8 cellular contexts compared by ENCODE assay signal in the genomic region with DNA sequence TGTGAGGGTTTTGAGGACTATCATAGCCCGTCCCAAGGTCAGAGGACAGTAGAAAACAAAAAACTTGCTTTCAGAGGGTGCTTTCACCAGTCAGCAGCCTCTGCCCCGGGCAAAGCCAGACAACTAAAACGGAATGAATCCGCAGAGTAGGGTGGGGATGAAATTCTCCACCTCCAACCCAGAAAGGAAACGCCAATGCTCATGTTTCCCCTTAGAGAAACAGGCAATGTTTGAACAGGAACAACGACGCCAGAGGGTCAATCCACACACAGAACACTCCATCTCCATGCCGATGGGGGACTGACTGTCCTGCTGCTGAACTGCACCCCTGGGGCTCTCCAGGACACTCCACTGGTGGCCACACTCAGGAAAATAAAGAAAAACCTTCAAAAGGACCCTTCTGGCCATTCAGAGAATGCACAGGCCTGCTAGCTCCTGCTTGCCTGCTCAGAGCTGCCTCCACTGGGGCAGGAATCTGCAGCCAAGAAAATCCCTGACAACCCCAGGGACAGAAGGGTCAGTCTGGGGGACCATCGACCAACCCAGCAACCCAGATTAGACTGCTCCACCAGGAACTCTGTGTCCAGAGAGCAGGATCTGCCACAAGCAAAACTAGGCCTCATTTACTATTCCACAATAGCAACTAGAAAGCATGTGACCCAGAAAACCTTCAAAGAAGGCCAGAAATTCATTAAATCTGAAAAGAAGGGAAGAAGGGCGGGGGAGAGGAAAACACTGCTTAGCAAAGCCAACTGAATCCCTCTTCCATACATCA.
A peak's percentile ranks its signal among the peaks of the same experiment; 100 is the strongest.
DNase-seq lines count a peak whose midpoint lies in the region; ATAC-seq and TF ChIP-seq lines count a peak whose summit lies in the region.

No MANE protein-coding gene starts in this region.

- H3K4me1 Mint-ChIP-seq in CD8-positive, alpha-beta T cell (ENCODE audit: low read depth) = peaks cover 54% of the 10 kb centered on the region
- peaks cover 72% of the 10 kb centered on the region for H3K4me1 Mint-ChIP-seq in dendritic cell treated with granulocyte-macrophage colony-stimulating factor and Interleukin-4, amounts not matched to agents 40 ng/mL and 50 ng/mL, for 4 days (ENCODE audit: low read depth)
- peaks cover 25% of the 10 kb centered on the region for H3K4me1 Mint-ChIP-seq in neural crest cell

- H3K9me3 Mint-ChIP-seq in CD8-positive, alpha-beta T cell = peaks cover under 1% of the 10 kb centered on the region
- H3K9me3 Mint-ChIP-seq in dendritic cell treated with granulocyte-macrophage colony-stimulating factor and Interleukin-4, amounts not matched to agents 40 ng/mL and 50 ng/mL, for 4 days = no peaks in the 10 kb centered on the region
- H3K9me3 Mint-ChIP-seq in neural crest cell = peaks cover 2% of the 10 kb centered on the region

- no peaks in the 10 kb centered on the region for H3K27me3 ChIP-seq in CD8-positive, alpha-beta T cell (ENCODE audit: insufficient read depth, low read length)
- H3K27me3 ChIP-seq in OCI-LY1 (ENCODE audit: insufficient read depth, low read length) = no peaks in the 10 kb centered on the region

- H2AFZ ChIP-seq in OCI-LY1 (ENCODE audit: low read length) = no peak overlapping the region

- no peaks in the 10 kb centered on the region for H3K9me2 ChIP-seq in OCI-LY1 (ENCODE audit: low read depth, low read length)

- peak overlapping the region; percentile 51; the same call in 1 of the 2 replicates for H3K4me2 ChIP-seq in OCI-LY1 (ENCODE audit: low read length)

- ATAC-seq in CD8-positive, alpha-beta T cell = peak; percentile 2
- ATAC-seq in GM19467 (IDR thresholded peaks at IDR 0.05; ENCODE audit: unreplicated experiment) (no peak), GM21737 (IDR thresholded peaks at IDR 0.05; ENCODE audit: unreplicated experiment) (no peak), GM18858 (IDR thresholded peaks at IDR 0.05; ENCODE audit: unreplicated experiment) (no peak)

- H3K9ac ChIP-seq in OCI-LY1 (ENCODE audit: low read length) = no peak overlapping the region; the same call in 1 of the 2 replicates

- H3K36me3 Mint-ChIP-seq in CD8-positive, alpha-beta T cell = no peaks in the 10 kb centered on the region
- no peaks in the 10 kb centered on the region for H3K36me3 Mint-ChIP-seq in dendritic cell treated with granulocyte-macrophage colony-stimulating factor and Interleukin-4, amounts not matched to agents 40 ng/mL and 50 ng/mL, for 4 days (ENCODE audit: low read depth)
- no peaks in the 10 kb centered on the region for H3K36me3 Mint-ChIP-seq in neural crest cell (ENCODE audit: low read depth)

- no peak for TF ChIP-seq CTCF in CD8-positive, alpha-beta T cell (IDR thresholded peaks at IDR 0.05)
- TF ChIP-seq CTCF in OCI-LY1 (IDR thresholded peaks at IDR 0.05; ENCODE audit: low read length) = no peak
- no peak for TF ChIP-seq CTCF in neural crest cell (conservative IDR thresholded peaks at IDR 0.05)

- no peaks in the 10 kb centered on the region for H3K9me3 ChIP-seq in CD8-positive, alpha-beta T cell (ENCODE audit: low read length)
- H3K9me3 ChIP-seq in OCI-LY1 (ENCODE audit: low read length) = peaks cover 2% of the 10 kb centered on the region; the same call in 1 of the 2 replicates

- peak overlapping the region; percentile 94 for H3K27ac Mint-ChIP-seq in CD8-positive, alpha-beta T cell
- H3K27ac Mint-ChIP-seq in dendritic cell treated with granulocyte-macrophage colony-stimulating factor and Interleukin-4, amounts not matched to agents 40 ng/mL and 50 ng/mL, for 4 days = peak overlapping the region; percentile 92
- peak overlapping the region; percentile 76 for H3K27ac Mint-ChIP-seq in neural crest cell (ENCODE audit: unreplicated experiment)

- no peaks in the 10 kb centered on the region for H3K36me3 ChIP-seq in CD8-positive, alpha-beta T cell (ENCODE audit: insufficient read depth, low read length)
- no peaks in the 10 kb centered on the region for H3K36me3 ChIP-seq in OCI-LY1 (ENCODE audit: insufficient read depth, low read length)

- H3K27me3 Mint-ChIP-seq in CD8-positive, alpha-beta T cell (ENCODE audit: low read depth) = no peaks in the 10 kb centered on the region
- peaks cover 2% of the 10 kb centered on the region for H3K27me3 Mint-ChIP-seq in dendritic cell treated with granulocyte-macrophage colony-stimulating factor and Interleukin-4, amounts not matched to agents 40 ng/mL and 50 ng/mL, for 4 days
- H3K27me3 Mint-ChIP-seq in neural crest cell (ENCODE audit: low read depth) = no peaks in the 10 kb centered on the region

- H4K20me1 ChIP-seq in OCI-LY1 (ENCODE audit: insufficient read depth, low read length) = no peaks in the 10 kb centered on the region

- intact Hi-C loops in CD8-positive, alpha-beta T cell (cut with DNase I, micrococcal nuclease) = loop anchor here (1.0 to 5.0 kb wide), 8 partner anchors 35 to 413 kb away; no protein-coding TSS in a partner anchor
- intact Hi-C loops in dendritic cell treated with granulocyte-macrophage colony-stimulating factor and Interleukin-4, amounts not matched to agents 40 ng/mL and 50 ng/mL, for 4 days (cut with micrococcal nuclease) = loop anchor here (2.0 kb wide), 1 partner anchor 32 kb away; no protein-coding TSS in a partner anchor

- peak overlapping the region; percentile 15 for H3K4me3 ChIP-seq in CD8-positive, alpha-beta T cell (ENCODE audit: low read depth, low read length)
- no peak overlapping the region for H3K4me3 ChIP-seq in OCI-LY1 (ENCODE audit: low read depth, low read length, poor library complexity, severe bottlenecking)

- CTCF ChIA-PET in CD8-positive, alpha-beta T cell (lab: Charles Lee) = no interaction called here

- peaks cover 30% of the 10 kb centered on the region for H3K4me1 ChIP-seq in CD8-positive, alpha-beta T cell (ENCODE audit: insufficient read depth, low read length)
- H3K4me1 ChIP-seq in OCI-LY1 (ENCODE audit: insufficient read depth, low read length, severe bottlenecking) = peaks cover 21% of the 10 kb centered on the region

- H3K79me2 ChIP-seq in OCI-LY1 (ENCODE audit: insufficient read depth, low read length) = no peaks in the 10 kb centered on the region

- POLR2A ChIA-PET in CD8-positive, alpha-beta T cell (lab: Charles Lee) = interaction anchor here (1.1 to 1.7 kb wide), 6 partner anchors 34 to 534 kb away, joined by 3 to 11 read pairs (median 4); a partner anchor contains a TSS

- peak overlapping the region; percentile 73 for H3K4me3 Mint-ChIP-seq in CD8-positive, alpha-beta T cell
- H3K4me3 Mint-ChIP-seq in dendritic cell treated with granulocyte-macrophage colony-stimulating factor and Interleukin-4, amounts not matched to agents 40 ng/mL and 50 ng/mL, for 4 days = peak overlapping the region; percentile 9
- H3K4me3 Mint-ChIP-seq in neural crest cell = no peak overlapping the region

- DNase-seq in CD8-positive, alpha-beta T cell = no peak
- DNase-seq in neural crest cell (ENCODE audit: low read depth, low spot score) = no peak
- no peak for DNase-seq in NCI-H774 (lab: John Stamatoyannopoulos, UW)

- no peaks in the 10 kb centered on the region for H3F3A ChIP-seq in OCI-LY1 (ENCODE audit: insufficient read depth, low read length)

- H3K27ac ChIP-seq in CD8-positive, alpha-beta T cell (ENCODE audit: low read depth, low read length) = peak overlapping the region; percentile 64
- peak overlapping the region; percentile 43 for H3K27ac ChIP-seq in OCI-LY1 (ENCODE audit: low read depth, low read length, poor library complexity, severe bottlenecking)
